ENCODE assay signal across 1 cellular context in the genomic region with DNA sequence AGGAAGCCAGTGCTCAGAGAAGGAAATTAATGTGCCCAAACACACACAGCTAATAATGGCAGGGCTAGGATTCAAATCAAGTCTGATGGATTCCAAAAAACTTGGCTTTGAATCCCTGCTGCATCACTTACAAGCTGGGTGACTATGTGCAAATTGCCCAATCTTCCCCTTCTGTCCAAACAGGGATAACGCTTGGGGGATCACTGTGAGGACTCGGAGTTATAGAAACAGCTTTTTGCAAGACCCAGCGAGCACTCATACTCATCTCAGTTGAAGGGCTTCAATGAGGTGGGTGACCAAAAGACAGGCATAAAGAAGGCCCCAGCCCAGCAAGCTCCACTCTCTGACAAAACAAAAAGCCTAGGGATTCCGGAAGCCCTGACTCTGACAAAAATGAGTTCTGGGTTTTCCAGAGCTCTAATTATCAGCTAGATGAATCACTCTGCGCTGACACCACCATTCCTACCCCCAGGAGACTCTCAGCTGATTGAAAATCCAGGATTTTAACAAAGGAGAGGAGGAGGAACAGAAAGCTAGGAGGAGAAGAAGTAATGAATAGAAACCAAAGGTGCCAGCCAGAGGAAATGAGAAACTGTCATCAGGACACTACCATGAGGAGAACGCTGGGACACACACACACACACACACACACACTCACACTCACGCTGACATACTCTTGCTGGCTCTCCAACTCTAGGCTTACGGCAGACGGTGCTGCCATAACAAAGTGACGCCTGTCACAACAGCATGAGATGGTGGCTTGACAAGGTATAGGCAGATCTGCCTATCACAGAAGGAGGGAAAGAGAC.
TF ChIP-seq lines count a peak whose summit lies in the region.

No MANE protein-coding gene starts in this region.

TF ChIP-seq in K562, 482 proteins besides CTCF, POLR2A, EP300 and RAD21 (continued from another document and continues in another):
- TF ChIP-seq, protein P1, sequence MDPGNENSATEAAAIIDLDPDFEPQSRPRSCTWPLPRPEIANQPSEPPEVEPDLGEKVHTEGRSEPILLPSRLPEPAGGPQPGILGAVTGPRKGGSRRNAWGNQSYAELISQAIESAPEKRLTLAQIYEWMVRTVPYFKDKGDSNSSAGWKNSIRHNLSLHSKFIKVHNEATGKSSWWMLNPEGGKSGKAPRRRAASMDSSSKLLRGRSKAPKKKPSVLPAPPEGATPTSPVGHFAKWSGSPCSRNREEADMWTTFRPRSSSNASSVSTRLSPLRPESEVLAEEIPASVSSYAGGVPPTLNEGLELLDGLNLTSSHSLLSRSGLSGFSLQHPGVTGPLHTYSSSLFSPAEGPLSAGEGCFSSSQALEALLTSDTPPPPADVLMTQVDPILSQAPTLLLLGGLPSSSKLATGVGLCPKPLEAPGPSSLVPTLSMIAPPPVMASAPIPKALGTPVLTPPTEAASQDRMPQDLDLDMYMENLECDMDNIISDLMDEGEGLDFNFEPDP (CRISPR knock-in tag; IDR thresholded peaks at IDR 0.05) = no peak
- TF ChIP-seq MEF2D (tag; conservative IDR thresholded peaks at IDR 0.05; ENCODE audit: low read depth) (peak; percentile 66), TAF9B (IDR thresholded peaks at IDR 0.05; ENCODE audit: partially characterized antibody) (no peak), MECOM (CRISPR knock-in tag; IDR thresholded peaks at IDR 0.05) (0 out of 2 replicates have a peak, but pooled peaks have one; percentile 22), SPI1 (IDR thresholded peaks at IDR 0.05; ENCODE audit: borderline replicate concordance, low read depth, low read length) (no peak), ZNF408 (CRISPR knock-in tag; IDR thresholded peaks at IDR 0.05; ENCODE audit: low read depth) (no peak), ZNF780A (CRISPR knock-in tag; IDR thresholded peaks at IDR 0.05) (no peak), SNIP1 (IDR thresholded peaks at IDR 0.05; ENCODE audit: low read depth) (no peak), EP400 (IDR thresholded peaks at IDR 0.05) (no peak), ZNF586 (CRISPR knock-in tag; conservative IDR thresholded peaks at IDR 0.05) (no peak), ZNF217 (CRISPR knock-in tag; IDR thresholded peaks at IDR 0.05) (no peak), ZNF584 (CRISPR knock-in tag; IDR thresholded peaks at IDR 0.05; ENCODE audit: low read depth) (no peak; the same call in 1 of the 2 replicates), EHMT2 (IDR thresholded peaks at IDR 0.05) (no peak), BDP1 (IDR thresholded peaks at IDR 0.05; ENCODE audit: insufficient read depth, insufficient read length) (no peak), ZNF12 (CRISPR knock-in tag; IDR thresholded peaks at IDR 0.05) (no peak), CCNT2 (IDR thresholded peaks at IDR 0.05; ENCODE audit: borderline replicate concordance, extremely low read depth, insufficient read length, low read depth, low read length) (no peak), FOXJ3 (CRISPR knock-in tag; IDR thresholded peaks at IDR 0.05) (no peak), RBM15 (IDR thresholded peaks at IDR 0.05; ENCODE audit: insufficient read depth, low read length) (no peak), MAFK (IDR thresholded peaks at IDR 0.05; ENCODE audit: low read length) (no peak; the same call in 1 of the 2 replicates), CXXC5 (CRISPR knock-in tag; IDR thresholded peaks at IDR 0.05) (no peak; the same call in none of the 2 replicates), ATF1 (CRISPR knock-in tag; IDR thresholded peaks at IDR 0.05) (no peak), ATF1 (tag; IDR thresholded peaks at IDR 0.05) (peak; percentile 8), TCFL5 (CRISPR knock-in tag; conservative IDR thresholded peaks at IDR 0.05) (no peak), GTF2A2 (tag; IDR thresholded peaks at IDR 0.05) (peak; percentile 54), HDGF (IDR thresholded peaks at IDR 0.05) (no peak), SAFB2 (IDR thresholded peaks at IDR 0.05; ENCODE audit: borderline replicate concordance, low read depth, low read length, severe bottlenecking) (no peak), RHOXF2B (CRISPR knock-in tag; conservative IDR thresholded peaks at IDR 0.05) (no peak), XRCC4 (IDR thresholded peaks at IDR 0.05; ENCODE audit: extremely low read depth, insufficient read depth, insufficient read length) (no peak), CREBBP (IDR thresholded peaks at IDR 0.05; ENCODE audit: low read depth, low read length) (no peak), ZNF146 (CRISPR knock-in tag; IDR thresholded peaks at IDR 0.05; ENCODE audit: unreplicated experiment) (no peak), TRIM28 (IDR thresholded peaks at IDR 0.05) (no peak), TARDBP (IDR thresholded peaks at IDR 0.05) (no peak), MXI1 (IDR thresholded peaks at IDR 0.05; ENCODE audit: low read depth, low read length) (0 out of 2 replicates have a peak, but pooled peaks have one; percentile 28), ETS2 (tag; IDR thresholded peaks at IDR 0.05; ENCODE audit: borderline replicate concordance, poor library complexity, severe bottlenecking) (no peak)
- TF ChIP-seq, protein P2, sequence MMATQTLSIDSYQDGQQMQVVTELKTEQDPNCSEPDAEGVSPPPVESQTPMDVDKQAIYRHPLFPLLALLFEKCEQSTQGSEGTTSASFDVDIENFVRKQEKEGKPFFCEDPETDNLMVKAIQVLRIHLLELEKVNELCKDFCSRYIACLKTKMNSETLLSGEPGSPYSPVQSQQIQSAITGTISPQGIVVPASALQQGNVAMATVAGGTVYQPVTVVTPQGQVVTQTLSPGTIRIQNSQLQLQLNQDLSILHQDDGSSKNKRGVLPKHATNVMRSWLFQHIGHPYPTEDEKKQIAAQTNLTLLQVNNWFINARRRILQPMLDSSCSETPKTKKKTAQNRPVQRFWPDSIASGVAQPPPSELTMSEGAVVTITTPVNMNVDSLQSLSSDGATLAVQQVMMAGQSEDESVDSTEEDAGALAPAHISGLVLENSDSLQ (IDR thresholded peaks at IDR 0.05) = peak; percentile 71
- TF ChIP-seq, protein P3, sequence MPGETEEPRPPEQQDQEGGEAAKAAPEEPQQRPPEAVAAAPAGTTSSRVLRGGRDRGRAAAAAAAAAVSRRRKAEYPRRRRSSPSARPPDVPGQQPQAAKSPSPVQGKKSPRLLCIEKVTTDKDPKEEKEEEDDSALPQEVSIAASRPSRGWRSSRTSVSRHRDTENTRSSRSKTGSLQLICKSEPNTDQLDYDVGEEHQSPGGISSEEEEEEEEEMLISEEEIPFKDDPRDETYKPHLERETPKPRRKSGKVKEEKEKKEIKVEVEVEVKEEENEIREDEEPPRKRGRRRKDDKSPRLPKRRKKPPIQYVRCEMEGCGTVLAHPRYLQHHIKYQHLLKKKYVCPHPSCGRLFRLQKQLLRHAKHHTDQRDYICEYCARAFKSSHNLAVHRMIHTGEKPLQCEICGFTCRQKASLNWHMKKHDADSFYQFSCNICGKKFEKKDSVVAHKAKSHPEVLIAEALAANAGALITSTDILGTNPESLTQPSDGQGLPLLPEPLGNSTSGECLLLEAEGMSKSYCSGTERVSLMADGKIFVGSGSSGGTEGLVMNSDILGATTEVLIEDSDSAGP (CRISPR knock-in tag; IDR thresholded peaks at IDR 0.05) = no peak
- TF ChIP-seq, protein P4, sequence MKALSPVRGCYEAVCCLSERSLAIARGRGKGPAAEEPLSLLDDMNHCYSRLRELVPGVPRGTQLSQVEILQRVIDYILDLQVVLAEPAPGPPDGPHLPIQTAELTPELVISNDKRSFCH (CRISPR knock-in tag; IDR thresholded peaks at IDR 0.05) = no peak
- TF ChIP-seq, protein P4 (tag; IDR thresholded peaks at IDR 0.05) = peak; percentile 70
- TF ChIP-seq, protein P5, sequence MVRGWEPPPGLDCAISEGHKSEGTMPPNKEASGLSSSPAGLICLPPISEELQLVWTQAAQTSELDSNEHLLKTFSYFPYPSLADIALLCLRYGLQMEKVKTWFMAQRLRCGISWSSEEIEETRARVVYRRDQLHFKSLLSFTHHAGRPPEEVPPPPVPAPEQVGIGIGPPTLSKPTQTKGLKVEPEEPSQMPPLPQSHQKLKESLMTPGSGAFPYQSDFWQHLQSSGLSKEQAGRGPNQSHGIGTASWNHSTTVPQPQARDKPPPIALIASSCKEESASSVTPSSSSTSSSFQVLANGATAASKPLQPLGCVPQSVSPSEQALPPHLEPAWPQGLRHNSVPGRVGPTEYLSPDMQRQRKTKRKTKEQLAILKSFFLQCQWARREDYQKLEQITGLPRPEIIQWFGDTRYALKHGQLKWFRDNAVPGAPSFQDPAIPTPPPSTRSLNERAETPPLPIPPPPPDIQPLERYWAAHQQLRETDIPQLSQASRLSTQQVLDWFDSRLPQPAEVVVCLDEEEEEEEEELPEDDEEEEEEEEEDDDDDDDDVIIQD (CRISPR knock-in tag; IDR thresholded peaks at IDR 0.05) = no peak
- TF ChIP-seq, protein P6, sequence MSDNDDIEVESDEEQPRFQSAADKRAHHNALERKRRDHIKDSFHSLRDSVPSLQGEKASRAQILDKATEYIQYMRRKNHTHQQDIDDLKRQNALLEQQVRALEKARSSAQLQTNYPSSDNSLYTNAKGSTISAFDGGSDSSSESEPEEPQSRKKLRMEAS (CRISPR knock-in tag; IDR thresholded peaks at IDR 0.05) = peak; percentile 46
- TF ChIP-seq, protein P7, sequence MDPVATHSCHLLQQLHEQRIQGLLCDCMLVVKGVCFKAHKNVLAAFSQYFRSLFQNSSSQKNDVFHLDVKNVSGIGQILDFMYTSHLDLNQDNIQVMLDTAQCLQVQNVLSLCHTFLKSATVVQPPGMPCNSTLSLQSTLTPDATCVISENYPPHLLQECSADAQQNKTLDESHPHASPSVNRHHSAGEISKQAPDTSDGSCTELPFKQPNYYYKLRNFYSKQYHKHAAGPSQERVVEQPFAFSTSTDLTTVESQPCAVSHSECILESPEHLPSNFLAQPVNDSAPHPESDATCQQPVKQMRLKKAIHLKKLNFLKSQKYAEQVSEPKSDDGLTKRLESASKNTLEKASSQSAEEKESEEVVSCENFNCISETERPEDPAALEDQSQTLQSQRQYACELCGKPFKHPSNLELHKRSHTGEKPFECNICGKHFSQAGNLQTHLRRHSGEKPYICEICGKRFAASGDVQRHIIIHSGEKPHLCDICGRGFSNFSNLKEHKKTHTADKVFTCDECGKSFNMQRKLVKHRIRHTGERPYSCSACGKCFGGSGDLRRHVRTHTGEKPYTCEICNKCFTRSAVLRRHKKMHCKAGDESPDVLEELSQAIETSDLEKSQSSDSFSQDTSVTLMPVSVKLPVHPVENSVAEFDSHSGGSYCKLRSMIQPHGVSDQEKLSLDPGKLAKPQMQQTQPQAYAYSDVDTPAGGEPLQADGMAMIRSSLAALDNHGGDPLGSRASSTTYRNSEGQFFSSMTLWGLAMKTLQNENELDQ (CRISPR knock-in tag; IDR thresholded peaks at IDR 0.05; ENCODE audit: borderline replicate concordance) = no peak
- TF ChIP-seq, protein P8, sequence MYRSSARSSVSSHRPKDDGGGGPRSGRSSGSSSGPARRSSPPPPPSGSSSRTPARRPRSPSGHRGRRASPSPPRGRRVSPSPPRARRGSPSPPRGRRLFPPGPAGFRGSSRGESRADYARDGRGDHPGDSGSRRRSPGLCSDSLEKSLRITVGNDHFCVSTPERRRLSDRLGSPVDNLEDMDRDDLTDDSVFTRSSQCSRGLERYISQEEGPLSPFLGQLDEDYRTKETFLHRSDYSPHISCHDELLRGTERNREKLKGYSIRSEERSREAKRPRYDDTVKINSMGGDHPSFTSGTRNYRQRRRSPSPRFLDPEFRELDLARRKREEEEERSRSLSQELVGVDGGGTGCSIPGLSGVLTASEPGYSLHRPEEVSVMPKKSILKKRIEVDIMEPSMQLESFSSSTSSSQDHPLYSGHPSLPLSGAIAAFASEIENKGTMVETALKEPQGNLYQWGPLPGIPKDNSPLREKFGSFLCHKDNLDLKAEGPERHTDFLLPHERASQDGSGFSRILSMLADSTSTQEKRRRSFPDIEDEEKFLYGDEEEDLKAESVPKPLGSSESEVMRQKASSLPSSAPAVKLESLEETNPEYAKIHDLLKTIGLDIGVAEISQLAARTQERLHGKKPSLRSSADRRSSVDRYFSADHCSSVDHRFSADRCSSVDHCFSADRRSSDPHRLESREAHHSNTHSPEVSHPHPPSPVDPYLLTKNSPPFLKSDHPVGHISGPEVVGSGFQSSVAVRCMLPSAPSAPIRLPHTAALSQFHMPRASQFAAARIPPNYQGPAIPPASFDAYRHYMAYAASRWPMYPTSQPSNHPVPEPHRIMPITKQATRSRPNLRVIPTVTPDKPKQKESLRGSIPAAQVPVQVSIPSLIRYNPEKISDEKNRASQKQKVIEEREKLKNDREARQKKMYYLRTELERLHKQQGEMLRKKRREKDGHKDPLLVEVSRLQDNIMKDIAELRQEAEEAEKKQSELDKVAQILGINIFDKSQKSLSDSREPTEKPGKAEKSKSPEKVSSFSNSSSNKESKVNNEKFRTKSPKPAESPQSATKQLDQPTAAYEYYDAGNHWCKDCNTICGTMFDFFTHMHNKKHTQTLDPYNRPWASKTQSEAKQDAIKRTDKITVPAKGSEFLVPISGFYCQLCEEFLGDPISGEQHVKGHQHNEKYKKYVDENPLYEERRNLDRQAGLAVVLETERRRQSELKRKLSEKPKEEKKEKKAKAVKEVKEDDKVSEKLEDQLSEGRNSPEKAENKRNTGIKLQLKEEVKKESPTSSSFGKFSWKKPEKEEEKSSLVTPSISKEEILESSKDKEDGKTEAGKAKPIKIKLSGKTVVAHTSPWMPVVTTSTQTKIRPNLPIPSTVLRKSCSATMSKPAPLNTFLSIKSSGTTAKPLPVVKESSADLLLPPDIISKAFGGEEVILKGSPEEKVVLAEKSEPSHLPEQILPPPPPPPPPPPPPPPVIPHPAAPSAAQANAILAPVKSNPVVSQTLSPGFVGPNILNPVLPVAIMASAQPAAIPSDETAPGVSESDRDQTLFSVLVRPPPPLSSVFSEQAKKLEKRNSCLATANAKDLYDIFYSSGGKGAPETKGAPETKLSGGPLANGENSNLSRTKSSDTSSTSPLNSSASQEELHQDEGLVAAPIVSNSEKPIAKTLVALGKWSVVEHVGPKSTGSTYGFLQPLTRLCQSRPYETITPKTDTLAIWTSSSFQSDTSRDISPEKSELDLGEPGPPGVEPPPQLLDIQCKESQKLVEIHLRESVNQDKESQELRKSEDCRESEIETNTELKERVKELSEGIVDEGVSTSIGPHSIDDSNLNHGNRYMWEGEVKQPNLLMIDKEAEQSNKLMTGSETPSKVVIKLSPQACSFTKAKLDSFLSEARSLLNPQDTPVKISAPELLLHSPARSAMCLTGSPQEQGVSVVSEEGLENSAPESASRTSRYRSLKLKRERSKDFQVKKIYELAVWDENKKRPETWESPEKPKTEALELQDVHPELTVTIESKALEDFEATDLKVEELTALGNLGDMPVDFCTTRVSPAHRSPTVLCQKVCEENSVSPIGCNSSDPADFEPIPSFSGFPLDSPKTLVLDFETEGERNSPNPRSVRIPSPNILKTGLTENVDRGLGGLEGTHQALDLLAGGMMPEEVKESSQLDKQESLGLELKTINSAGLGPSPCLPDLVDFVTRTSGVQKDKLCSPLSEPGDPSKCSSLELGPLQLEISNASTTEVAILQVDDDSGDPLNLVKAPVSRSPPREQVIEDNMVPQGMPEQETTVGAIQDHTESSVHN (IDR thresholded peaks at IDR 0.05; ENCODE audit: borderline replicate concordance in 1 of 2, low read depth in 1 of 2) = peak in 1 of 2 experiments; percentile 63; a peak in 1 of 4 replicates
- TF ChIP-seq, protein P9, sequence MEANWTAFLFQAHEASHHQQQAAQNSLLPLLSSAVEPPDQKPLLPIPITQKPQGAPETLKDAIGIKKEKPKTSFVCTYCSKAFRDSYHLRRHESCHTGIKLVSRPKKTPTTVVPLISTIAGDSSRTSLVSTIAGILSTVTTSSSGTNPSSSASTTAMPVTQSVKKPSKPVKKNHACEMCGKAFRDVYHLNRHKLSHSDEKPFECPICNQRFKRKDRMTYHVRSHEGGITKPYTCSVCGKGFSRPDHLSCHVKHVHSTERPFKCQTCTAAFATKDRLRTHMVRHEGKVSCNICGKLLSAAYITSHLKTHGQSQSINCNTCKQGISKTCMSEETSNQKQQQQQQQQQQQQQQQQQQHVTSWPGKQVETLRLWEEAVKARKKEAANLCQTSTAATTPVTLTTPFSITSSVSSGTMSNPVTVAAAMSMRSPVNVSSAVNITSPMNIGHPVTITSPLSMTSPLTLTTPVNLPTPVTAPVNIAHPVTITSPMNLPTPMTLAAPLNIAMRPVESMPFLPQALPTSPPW (CRISPR knock-in tag; IDR thresholded peaks at IDR 0.05) = no peak
